29 cellular contexts compared by ENCODE assay signal in genomic region chr16:66931665-66932064, GRCh38. TPM values are rescaled to one million over a fixed set of nuclear protein-coding genes. Genes with fewer than 3 reads are reported as not detected.
DNase-seq lines count a peak whose midpoint lies in the region; ATAC-seq and TF ChIP-seq lines count a peak whose summit lies in the region.
"Had no signal": no experiment of that assay in that cellular context is flagged by ENCODE, and none has a peak within 500 bp of the region (broad histone marks: within the 10 kb centered on the region; RNA-seq: fewer than 3 reads in every experiment).

No MANE protein-coding gene starts in this region.

- H3K9me3 Mint-ChIP-seq in activated naive CD4-positive, alpha-beta T cell treated with anti-CD3 and anti-CD28 coated beads, Interleukin-2, amount 50 U/mL, for 24 hours = no peaks in the 10 kb centered on the region
- H3K9me3 Mint-ChIP-seq in mesothelial cell of epicardium = no peaks in the 10 kb centered on the region
- H3K9me3 Mint-ChIP-seq: HFFc6 had no signal

- no peak overlapping the region for H3K27ac Mint-ChIP-seq in activated naive CD4-positive, alpha-beta T cell treated with anti-CD3 and anti-CD28 coated beads, Interleukin-2, amount 50 U/mL, for 24 hours
- no peak overlapping the region for H3K27ac Mint-ChIP-seq in mesothelial cell of epicardium
- H3K27ac Mint-ChIP-seq: activated CD8-positive, alpha-beta memory T cell treated with anti-CD3 and anti-CD28 coated beads, Interleukin-2, amount 10 ng/mL, durations not matched to agents 7 days and 5 days; HFFc6; T-helper 17 cell had no signal

- in situ Hi-C loops in gastrocnemius medialis (cut with MboI; ENCODE audit: low sequenced_read_pairs in 4 of 4) = no loop called here

- peaks cover 41% of the 10 kb centered on the region for H3K4me1 Mint-ChIP-seq in activated naive CD4-positive, alpha-beta T cell treated with anti-CD3 and anti-CD28 coated beads, Interleukin-2, amount 50 U/mL, for 24 hours
- H3K4me1 Mint-ChIP-seq in mesothelial cell of epicardium = peaks cover 34% of the 10 kb centered on the region

- DNase-seq in activated naive CD4-positive, alpha-beta T cell treated with anti-CD3 and anti-CD28 coated beads, Interleukin-2, amount 50 U/mL, for 16 hours = no peak
- DNase-seq in OCI-M1 (lab: John Stamatoyannopoulos, UW) (peak; percentile 34), mesothelial cell of epicardium (ENCODE audit: low spot score in 2 of 2, unreplicated experiment in 2 of 2) (no peak), gastrocnemius medialis (no peak)
- DNase-seq: activated CD8-positive, alpha-beta memory T cell treated with anti-CD3 and anti-CD28 coated beads, Interleukin-2, amount 10 ng/mL, durations not matched to agents 7 days and 5 days; activated gamma-delta T cell; dorsolateral prefrontal cortex; GM23248; HFFc6; hippocampal formation; left colon; mammary epithelial cell; MV-4-11; NCI-H1436 treated with DMSO at 0.1 percent for 48 hours; NCI-H345; NCI-H748 treated with DMSO at 0.1 percent for 48 hours; stimulated activated CD4-positive, alpha-beta T cell treated with anti-CD3 and anti-CD28 coated beads, Interleukin-1b, Interleukin-23, amount 100 ng/mL, for 48 hours; stimulated activated CD8-positive, alpha-beta memory T cell treated with anti-CD3 and anti-CD28 coated beads, Interleukin-4, amount 100 ng/mL, for 48 hours; T-helper 17 cell had no signal

- no peaks in the 10 kb centered on the region for H3K27me3 ChIP-seq in gastrocnemius medialis
- H3K27me3 ChIP-seq: dorsolateral prefrontal cortex had no signal

- H3K27me3 Mint-ChIP-seq in activated naive CD4-positive, alpha-beta T cell treated with anti-CD3 and anti-CD28 coated beads, Interleukin-2, amount 50 U/mL, for 24 hours = no peaks in the 10 kb centered on the region
- peaks cover 15% of the 10 kb centered on the region for H3K27me3 Mint-ChIP-seq in mesothelial cell of epicardium (ENCODE audit: low read depth)
- H3K27me3 Mint-ChIP-seq: activated CD8-positive, alpha-beta memory T cell treated with anti-CD3 and anti-CD28 coated beads, Interleukin-2, amount 10 ng/mL, durations not matched to agents 7 days and 5 days; T-helper 17 cell had no signal

- H3K4me3 ChIP-seq in gastrocnemius medialis = no peak overlapping the region
- H3K4me3 ChIP-seq: BLaER1, GM23248, smooth muscle cell had no signal

- H3K4me1 ChIP-seq in gastrocnemius medialis = peaks cover 63 to 72% of the 10 kb centered on the region in 2 donors

- no peak for TF ChIP-seq CTCF in mesothelial cell of epicardium (IDR thresholded peaks at IDR 0.05; ENCODE audit: unreplicated experiment)
- TF ChIP-seq CTCF in gastrocnemius medialis (IDR thresholded peaks at IDR 0.05 in 4 of 5, conservative IDR thresholded peaks at IDR 0.05 in 1 of 5) = no peak

- H3K9me3 ChIP-seq in gastrocnemius medialis = no peaks in the 10 kb centered on the region
- H3K9me3 ChIP-seq: BLaER1 had no signal

- peak overlapping the region; percentile 95 to 99 (median 98) for H3K27ac ChIP-seq in gastrocnemius medialis
- H3K27ac ChIP-seq: BLaER1, dorsolateral prefrontal cortex, GM23248 had no signal

- intact Hi-C loops in gastrocnemius medialis (cut with DNase I; ENCODE audit: low total_unique reads) = no loop called here

- no peak for ATAC-seq in gastrocnemius medialis
- no peak for ATAC-seq in GM19328 (IDR thresholded peaks at IDR 0.05; ENCODE audit: unreplicated experiment)
- no peak for ATAC-seq in GM18867 (IDR thresholded peaks at IDR 0.05; ENCODE audit: unreplicated experiment)
- ATAC-seq: activated CD8-positive, alpha-beta memory T cell treated with anti-CD3 and anti-CD28 coated beads, Interleukin-2, amount 10 ng/mL, durations not matched to agents 7 days and 5 days; left colon; T-helper 17 cell had no signal

- TF ChIP-seq POLR2A in gastrocnemius medialis (IDR thresholded peaks at IDR 0.05) = no peak

- peaks cover 11% of the 10 kb centered on the region for H3K36me3 Mint-ChIP-seq in activated naive CD4-positive, alpha-beta T cell treated with anti-CD3 and anti-CD28 coated beads, Interleukin-2, amount 50 U/mL, for 24 hours
- H3K36me3 Mint-ChIP-seq in mesothelial cell of epicardium = peaks cover 2% of the 10 kb centered on the region

- peak overlapping the region; percentile 45 for H3K4me3 Mint-ChIP-seq in activated naive CD4-positive, alpha-beta T cell treated with anti-CD3 and anti-CD28 coated beads, Interleukin-2, amount 50 U/mL, for 24 hours
- peak overlapping the region; percentile 36 for H3K4me3 Mint-ChIP-seq in mesothelial cell of epicardium
- H3K4me3 Mint-ChIP-seq: activated CD8-positive, alpha-beta memory T cell treated with anti-CD3 and anti-CD28 coated beads, Interleukin-2, amount 10 ng/mL, durations not matched to agents 7 days and 5 days; HFFc6 had no signal

- peaks cover 0 to 13% of the 10 kb centered on the region in 2 donors for H3K36me3 ChIP-seq in gastrocnemius medialis

RNA-seq across cellular contexts. Expression of gene CIAO2B, which starts 2.5 kb away (rescaled TPM):
- total RNA-seq in mesothelial cell of epicardium = 52.1 to 56.1 TPM (median 54.5 TPM) in 3 replicates
- 100 to 1,000 TPM; 189 to 338 (median 264) TPM for total RNA-seq in gastrocnemius medialis

RNA-seq across cellular contexts. Expression of gene CES2, which starts 3.7 kb away (rescaled TPM):
- total RNA-seq in mesothelial cell of epicardium = 52.0 to 53.4 TPM (median 52.5 TPM) in 3 replicates
- 10 to 100 TPM; 25.6 to 48.2 (median 37.7) TPM for total RNA-seq in gastrocnemius medialis

RNA-seq across cellular contexts. Expression of gene RRAD, which starts 6.3 kb away (rescaled TPM):
- total RNA-seq in mesothelial cell of epicardium (2.7 to 3.7 TPM (median 2.9 TPM) in 3 replicates), gastrocnemius medialis (1,000 to 10,000 TPM in 1 of 4 donors, 100 to 1,000 TPM in 3; 286 to 1,191 (median 655) TPM)

RNA-seq across cellular contexts. Expression of gene CDH16, which starts 13.0 kb away (rescaled TPM):
- total RNA-seq in mesothelial cell of epicardium = not detected in 3 replicates
- under 1 TPM in 3 of 4 donors, not detected in 1; 0.10 to 0.87 (median 0.16) TPM for total RNA-seq in gastrocnemius medialis
- total RNA-seq: activated CD8-positive, alpha-beta memory T cell treated with anti-CD3 and anti-CD28 coated beads, Interleukin-2, amount 10 ng/mL, durations not matched to agents 7 days and 5 days; cerebellum; Daoy; fibroblast of lung; GM23248; omental fat pad; RPMI7951; smooth muscle cell; T-helper 17 cell had no signal

RNA-seq across cellular contexts. Expression of gene CES3, which starts 29.4 kb away (rescaled TPM):
- total RNA-seq in mesothelial cell of epicardium (4.8 to 5.4 TPM (median 5.1 TPM) in 3 replicates), gastrocnemius medialis (10 to 100 TPM; 10.3 to 30.3 (median 12.9) TPM)
- total RNA-seq: GM23248, RPMI7951, smooth muscle cell had no signal

Comparison
In these comparisons a context has a peak if more than half of its experiments do, and no peak if none do; other contexts are left out.
1. RNA of gene RRAD, which starts 6.3 kb away (total RNA-seq): 286 to 1,191 TPM in gastrocnemius medialis; 2.7 to 3.7 TPM in mesothelial cell of epicardium; every median in the first group is over 10 times any median in the second.